Comparison of ENCODE assay signal across 10 cellular contexts in genomic region chr16:58212824-58213655, GRCh38.
"Had no signal": no experiment of that assay in that cellular context is flagged by ENCODE, and none has a peak within 500 bp of the region (broad histone marks: within the 10 kb centered on the region; RNA-seq: fewer than 3 reads in every experiment).

No MANE protein-coding gene starts in this region.

- DNase-seq: activated CD4-positive, alpha-beta memory T cell treated with anti-CD3 and anti-CD28 coated beads for 36 hours; activated CD4-positive, alpha-beta T cell treated with anti-CD3 and anti-CD28 coated beads for 1 hour; activated T-cell treated with anti-CD3 and anti-CD28 coated beads, Interleukin-2, amount 50 U/mL, for 72 hours; heart left ventricle; mesenchymal stem cell; nephron progenitor cell; psoas muscle; stimulated activated CD4-positive, alpha-beta T cell treated with anti-CD3 and anti-CD28 coated beads, Interleukin-12 subunit alpha, Interleukin-12 subunit beta, amount 100 ng/mL, for 4 hours; stomach; T-helper 9 cell had no signal

- H3K4me3 Mint-ChIP-seq: activated CD4-positive, alpha-beta memory T cell treated with anti-CD3 and anti-CD28 coated beads for 36 hours; activated T-cell treated with anti-CD3 and anti-CD28 coated beads, Interleukin-2, amount 50 U/mL, for 72 hours; nephron progenitor cell had no signal

- H3K27ac Mint-ChIP-seq: activated CD4-positive, alpha-beta memory T cell treated with anti-CD3 and anti-CD28 coated beads for 36 hours; activated T-cell treated with anti-CD3 and anti-CD28 coated beads, Interleukin-2, amount 50 U/mL, for 72 hours; nephron progenitor cell had no signal

- ATAC-seq: activated T-cell treated with anti-CD3 and anti-CD28 coated beads, Interleukin-2, amount 50 U/mL, for 72 hours; heart left ventricle; psoas muscle had no signal
